ENCODE assay signal across 8 cellular contexts in the genomic region with DNA sequence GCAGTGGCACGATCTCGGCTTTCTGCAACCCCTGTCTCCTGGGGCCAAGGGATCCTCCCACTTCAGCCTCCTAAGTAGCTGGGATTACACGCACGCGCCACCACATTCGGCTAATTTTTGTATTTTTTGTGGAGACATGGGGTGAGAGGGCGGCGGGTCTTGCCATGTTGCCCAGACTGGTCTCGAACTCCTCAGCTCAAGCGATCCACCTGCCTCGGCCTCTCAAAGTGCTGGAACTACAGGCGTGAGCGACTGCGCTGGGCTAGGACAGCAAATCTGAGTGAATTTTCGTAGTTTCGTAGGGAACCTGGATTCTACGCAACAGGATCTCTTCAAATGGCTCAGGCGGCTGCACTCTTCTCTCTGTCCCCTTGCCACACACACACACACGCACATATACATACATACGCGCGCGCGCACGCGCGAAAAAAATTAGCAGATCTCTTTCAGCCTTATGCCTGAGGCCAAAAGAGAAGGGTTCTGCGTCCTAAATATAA. TPM values are rescaled to one million over a fixed set of nuclear protein-coding genes. Genes with fewer than 3 reads are reported as not detected.
DNase-seq lines count a peak whose midpoint lies in the region; ATAC-seq and TF ChIP-seq lines count a peak whose summit lies in the region.

No MANE protein-coding gene starts in this region.

- H3K36me3 Mint-ChIP-seq in T-helper 2 cell treated with Interferon-gamma antibody and Interleukin-4, amounts not matched to agents 5 μg/mL and 100 μg/mL, for 36 hours (ENCODE audit: low read depth), result peaks cover 6% of the 10 kb centered on the region
- H3K36me3 Mint-ChIP-seq in stimulated activated effector memory CD8-positive, alpha-beta T cell treated with anti-CD3 and anti-CD28 coated beads, Interleukin-12 subunit alpha, Interleukin-12 subunit beta, amount 100 ng/mL, for 72 hours, result peaks cover 15% of the 10 kb centered on the region

- H3K27me3 ChIP-seq in WERI-Rb-1 (ENCODE audit: insufficient read depth, low read depth, severe bottlenecking), result no peaks in the 10 kb centered on the region

- H3K27me3 Mint-ChIP-seq in T-helper 2 cell treated with Interferon-gamma antibody and Interleukin-4, amounts not matched to agents 5 μg/mL and 100 μg/mL, for 36 hours (ENCODE audit: low read depth), result peaks cover 2% of the 10 kb centered on the region

- peak in 1 of 2 donors; percentile 0 for ATAC-seq in left cardiac atrium
- ATAC-seq in stimulated activated effector memory CD8-positive, alpha-beta T cell treated with anti-CD3 and anti-CD28 coated beads, Interleukin-12 subunit alpha, Interleukin-12 subunit beta, amount 100 ng/mL, for 72 hours, result no peak
- ATAC-seq in HG03159 (IDR thresholded peaks at IDR 0.05; ENCODE audit: unreplicated experiment), result no peak

- no peaks in the 10 kb centered on the region for H3K9me3 ChIP-seq in WERI-Rb-1 (ENCODE audit: severe bottlenecking)

- H3K27ac ChIP-seq in WERI-Rb-1, result peak overlapping the region; percentile 76

- H3K9me3 Mint-ChIP-seq in T-helper 2 cell treated with Interferon-gamma antibody and Interleukin-4, amounts not matched to agents 5 μg/mL and 100 μg/mL, for 36 hours, result no peaks in the 10 kb centered on the region
- H3K9me3 Mint-ChIP-seq in stimulated activated effector memory CD8-positive, alpha-beta T cell treated with anti-CD3 and anti-CD28 coated beads, Interleukin-12 subunit alpha, Interleukin-12 subunit beta, amount 100 ng/mL, for 72 hours, result no peaks in the 10 kb centered on the region

- H3K36me3 ChIP-seq in WERI-Rb-1, result peaks cover 25% of the 10 kb centered on the region

- no peak for TF ChIP-seq CTCF in WERI-Rb-1 (IDR thresholded peaks at IDR 0.05; ENCODE audit: low read depth, low read length)

- H3K4me1 Mint-ChIP-seq in T-helper 2 cell treated with Interferon-gamma antibody and Interleukin-4, amounts not matched to agents 5 μg/mL and 100 μg/mL, for 36 hours (ENCODE audit: low read depth), result peaks cover 18% of the 10 kb centered on the region
- peaks cover 60% of the 10 kb centered on the region for H3K4me1 Mint-ChIP-seq in stimulated activated effector memory CD8-positive, alpha-beta T cell treated with anti-CD3 and anti-CD28 coated beads, Interleukin-12 subunit alpha, Interleukin-12 subunit beta, amount 100 ng/mL, for 72 hours

- H3K4me3 ChIP-seq in WERI-Rb-1 (ENCODE audit: low read depth, low read length), result peak overlapping the region; percentile 36

- H3K4me3 Mint-ChIP-seq in T-helper 2 cell treated with Interferon-gamma antibody and Interleukin-4, amounts not matched to agents 5 μg/mL and 100 μg/mL, for 36 hours, result peak overlapping the region; percentile 98
- peak overlapping the region; percentile 99 for H3K4me3 Mint-ChIP-seq in stimulated activated effector memory CD8-positive, alpha-beta T cell treated with anti-CD3 and anti-CD28 coated beads, Interleukin-12 subunit alpha, Interleukin-12 subunit beta, amount 100 ng/mL, for 72 hours

- H3K27ac Mint-ChIP-seq in T-helper 2 cell treated with Interferon-gamma antibody and Interleukin-4, amounts not matched to agents 5 μg/mL and 100 μg/mL, for 36 hours, result peak overlapping the region; percentile 69
- peak overlapping the region; percentile 98 for H3K27ac Mint-ChIP-seq in stimulated activated effector memory CD8-positive, alpha-beta T cell treated with anti-CD3 and anti-CD28 coated beads, Interleukin-12 subunit alpha, Interleukin-12 subunit beta, amount 100 ng/mL, for 72 hours

- intact Hi-C loops in left cardiac atrium (cut with DNase I), result loop anchor here in 1 of 2 donors (1.0 kb wide), 1 partner anchor 20 kb away; a partner anchor contains a TSS

- DNase-seq in T-helper 2 cell treated with Interferon-gamma antibody and Interleukin-4, amounts not matched to agents 5 μg/mL and 100 μg/mL, for 36 hours (ENCODE audit: low spot score), result no peak
- no peak for DNase-seq in T-helper 2 cell
- no peak for DNase-seq in WERI-Rb-1
- peak; percentile 26 for DNase-seq in left cardiac atrium
- DNase-seq in stimulated activated effector memory CD8-positive, alpha-beta T cell treated with anti-CD3 and anti-CD28 coated beads, Interleukin-12 subunit alpha, Interleukin-12 subunit beta, amount 100 ng/mL, for 72 hours (ENCODE audit: low spot score in 2 of 2), result no peak
- DNase-seq in HuH-7 (ENCODE audit: low spot score), result no peak
- DNase-seq in D341Med (ENCODE audit: low spot score), result no peak

RNA-seq across cellular contexts. Expression of a gene that starts 0.4 kb away (rescaled TPM):
- total RNA-seq in left cardiac atrium, result 1 to 10 TPM; 3.2 to 4.0 TPM

RNA-seq across cellular contexts. Expression of a gene that starts 0.7 kb away (rescaled TPM):
- 10 to 100 TPM; 14.0 to 17.4 TPM for total RNA-seq in left cardiac atrium

RNA-seq across cellular contexts. Expression of a gene that starts 19.9 kb away (rescaled TPM):
- 10 to 100 TPM; 18.3 to 27.8 TPM for total RNA-seq in left cardiac atrium

RNA-seq across cellular contexts. Expression of a gene that starts 20.4 kb away (rescaled TPM):
- total RNA-seq in left cardiac atrium, result 10 to 100 TPM; 10.7 to 12.3 TPM

RNA-seq across cellular contexts. Expression of a gene that starts 35.9 kb away (rescaled TPM):
- under 1 TPM; 0.10 to 0.18 TPM for total RNA-seq in left cardiac atrium
